Comparison of ENCODE assay signal across 8 cellular contexts in the genomic region with DNA sequence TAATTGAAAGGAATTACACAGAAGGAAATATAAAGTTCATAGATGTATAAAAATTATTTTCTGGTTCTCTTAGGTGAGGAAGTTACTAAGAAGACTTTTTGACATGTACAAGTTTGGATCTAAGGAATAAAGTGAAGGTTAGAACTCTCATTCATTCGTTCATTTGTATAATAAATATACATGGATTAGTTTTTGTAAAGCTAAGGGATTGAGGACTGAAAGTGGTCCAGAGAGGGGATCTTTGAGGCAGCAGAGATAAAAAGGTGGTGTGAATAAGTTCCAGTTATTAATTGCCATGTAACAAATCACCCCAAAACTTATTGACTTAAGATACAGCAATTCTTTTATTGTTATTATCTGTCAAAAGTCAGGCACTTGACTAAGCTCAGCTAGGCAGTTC.
"Had no signal": no experiment of that assay in that cellular context is flagged by ENCODE, and none has a peak within 500 bp of the region (broad histone marks: within the 10 kb centered on the region; RNA-seq: fewer than 3 reads in every experiment).

No MANE protein-coding gene starts in this region.

- DNase-seq: GDM1, GF-D8 had no signal

- H3K4me3 ChIP-seq: GM12878 had no signal

- FAIRE-seq: G401.6, GM12878, GM12891, GM12892, GM18507, GM19239 had no signal

- ATAC-seq: GM12878 had no signal
